ENCODE assay signal across 1 cellular context in the genomic region with DNA sequence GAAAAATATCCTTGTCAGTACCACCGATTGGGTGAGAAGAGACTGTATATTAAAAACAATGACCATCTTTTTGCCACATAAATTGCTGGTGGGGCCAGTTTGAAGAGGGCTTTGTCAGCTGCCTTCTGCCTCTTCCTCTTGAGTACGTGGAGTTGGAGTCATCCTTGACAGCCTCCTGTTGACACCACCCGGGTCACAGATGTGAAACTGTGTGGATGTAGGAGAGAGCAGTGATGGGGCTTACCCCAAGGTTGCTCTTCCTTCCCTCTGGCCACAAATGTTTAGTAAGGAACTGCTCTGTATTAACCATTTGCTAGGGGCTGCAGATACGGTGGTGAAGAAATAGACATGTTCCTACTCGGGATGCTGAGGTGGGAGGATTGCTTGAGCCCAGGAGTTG.
TF ChIP-seq lines count a peak whose summit lies in the region.

No MANE protein-coding gene starts in this region.

TF ChIP-seq in GM12878, 131 proteins besides CTCF, POLR2A, EP300 and RAD21:
- TF ChIP-seq RFX5 (IDR thresholded peaks at IDR 0.05; ENCODE audit: low read depth, low read length) (no peak), MEF2A (IDR thresholded peaks at IDR 0.05; ENCODE audit: insufficient read depth, low read depth, low read length) (no peak), NRF1 (conservative IDR thresholded peaks at IDR 0.05; ENCODE audit: low read depth, low read length) (no peak), YY1 (IDR thresholded peaks at IDR 0.05; ENCODE audit: low read depth, low read length) (no peak), ATF7 (IDR thresholded peaks at IDR 0.05; ENCODE audit: low read depth) (no peak), EGR1 (IDR thresholded peaks at IDR 0.05; ENCODE audit: borderline replicate concordance in 1 of 2, low read depth in 2 of 2, low read length in 2 of 2) (no peak), SMAD5 (IDR thresholded peaks at IDR 0.05; ENCODE audit: low read depth) (no peak), EZH2 (IDR thresholded peaks at IDR 0.05; ENCODE audit: borderline replicate concordance, control insufficient read depth, low read depth, low read length) (no peak)
